Comparison of ENCODE assay signal across 2 cellular contexts in genomic region chr2:9144617-9145016, GRCh38.
TF ChIP-seq lines count a peak whose summit lies in the region.

No MANE protein-coding gene starts in this region.

TF ChIP-seq in A549, 52 proteins besides CTCF, POLR2A, EP300 and RAD21:
- TF ChIP-seq CHD2 (IDR thresholded peaks at IDR 0.05; ENCODE audit: low read length, partially characterized antibody): no peak
- TF ChIP-seq BHLHE40 (IDR thresholded peaks at IDR 0.05; ENCODE audit: low read depth, low read length): no peak
- no peak for TF ChIP-seq NFE2L2 (conservative IDR thresholded peaks at IDR 0.05; ENCODE audit: low read length)
- TF ChIP-seq ELK1 (IDR thresholded peaks at IDR 0.05; ENCODE audit: low read depth, low read length): no peak
- TF ChIP-seq RNF2 (IDR thresholded peaks at IDR 0.05; ENCODE audit: borderline replicate concordance, low read depth): no peak
- no peak for TF ChIP-seq ZNF302 (CRISPR knock-in tag; IDR thresholded peaks at IDR 0.05)
- TF ChIP-seq TFCP2L1 (CRISPR knock-in tag; IDR thresholded peaks at IDR 0.05): no peak
- TF ChIP-seq JUN (IDR thresholded peaks at IDR 0.05): no peak
- no peak for TF ChIP-seq HEYL (CRISPR knock-in tag; IDR thresholded peaks at IDR 0.05)
- no peak for TF ChIP-seq CBX2 (IDR thresholded peaks at IDR 0.05; ENCODE audit: borderline replicate concordance, low read depth)
- no peak for TF ChIP-seq CBX8 (IDR thresholded peaks at IDR 0.05)
- no peak for TF ChIP-seq HMGXB4 (CRISPR knock-in tag; IDR thresholded peaks at IDR 0.05; ENCODE audit: borderline replicate concordance)

TF ChIP-seq in IMR-90, 13 proteins besides CTCF, POLR2A, EP300 and RAD21:
- TF ChIP-seq NFE2L2 (IDR thresholded peaks at IDR 0.05; ENCODE audit: low read depth, low read length) (no peak), ELK1 (IDR thresholded peaks at IDR 0.05; ENCODE audit: borderline replicate concordance, low read depth, low read length) (no peak), MAZ (IDR thresholded peaks at IDR 0.05; ENCODE audit: borderline replicate concordance, low read depth, low read length) (no peak), CHD1 (IDR thresholded peaks at IDR 0.05; ENCODE audit: low read depth, low read length) (no peak), RCOR1 (IDR thresholded peaks at IDR 0.05; ENCODE audit: insufficient replicate concordance, low read length) (no peak), FOS (IDR thresholded peaks at IDR 0.05; ENCODE audit: low read depth, low read length) (no peak), SMC3 (IDR thresholded peaks at IDR 0.05; ENCODE audit: low read depth, low read length) (no peak), CEBPB (IDR thresholded peaks at IDR 0.05; ENCODE audit: low read depth, low read length) (no peak)
TF ChIP-seq in IMR-90: peak in this region for 0.
